Comparison of ENCODE assay signal across 30 cellular contexts in genomic region chr20:17466641-17467040, GRCh38.
"Had no signal": no experiment of that assay in that cellular context is flagged by ENCODE, and none has a peak within 500 bp of the region (broad histone marks: within the 10 kb centered on the region; RNA-seq: fewer than 3 reads in every experiment).

No MANE protein-coding gene starts in this region.

- DNase-seq: activated B cell treated with CpG ODN at 0.5 μM for 24 hours; activated CD4-positive, alpha-beta memory T cell treated with anti-CD3 and anti-CD28 coated beads for 36 hours; activated CD4-positive, alpha-beta T cell treated with anti-CD3 and anti-CD28 coated beads for 4 hours; activated CD4-positive, alpha-beta T cell treated with anti-CD3 and anti-CD28 coated beads, Interleukin-2, amount 10 ng/mL, durations not matched to agents 24 days and 14 days; activated CD4-positive, alpha-beta T cell treated with anti-CD3 and anti-CD28 coated beads, Interleukin-2, amount 50 U/mL, for 1 hour; activated CD4-positive, alpha-beta T cell treated with anti-CD3 and anti-CD28 coated beads, Interleukin-2, amount 50 U/mL, for 4 hours; activated CD4-positive, CD25-positive, alpha-beta regulatory T cell treated with anti-CD3 and anti-CD28 coated beads, Interleukin-2, amount 50 U/mL, for 72 hours; activated CD8-positive, alpha-beta memory T cell treated with anti-CD3 and anti-CD28 coated beads, Interleukin-2, amount 50 U/mL, for 4 hours; activated CD8-positive, alpha-beta T cell treated with anti-CD3 and anti-CD28 coated beads for 36 hours; activated effector memory CD4-positive, alpha-beta T cell treated with anti-CD3 and anti-CD28 coated beads, Interleukin-2, amount 50 U/mL, for 16 hours; activated gamma-delta T cell treated with Interleukin-2 at 50 U/mL for 16 hours; activated naive CD4-positive, alpha-beta T cell; activated naive CD4-positive, alpha-beta T cell treated with anti-CD3 and anti-CD28 coated beads for 36 hours; activated naive CD4-positive, alpha-beta T cell treated with anti-CD3 and anti-CD28 coated beads, Interleukin-2, amount 50 U/mL, for 16 hours; activated naive CD8-positive, alpha-beta T cell treated with anti-CD3 and anti-CD28 coated beads for 36 hours; activated T-cell treated with anti-CD3 and anti-CD28 coated beads for 4 hours; activated T-cell treated with anti-CD3 and anti-CD28 coated beads, Interleukin-2, amount 50 U/mL, for 1 hour; activated T-cell treated with anti-CD3 and anti-CD28 coated beads, Interleukin-2, amount 50 U/mL, for 4 hours; activated T-cell treated with anti-CD3 and anti-CD28 coated beads, Interleukin-2, amount 50 U/mL, for 72 hours; adrenal gland; amniotic stem cell; aorta; body of pancreas; brain microvascular endothelial cell; central memory CD4-positive, alpha-beta T cell; T-helper 1 cell; T-helper 2 cell; T-helper 9 cell had no signal

- ATAC-seq: activated CD8-positive, alpha-beta T cell treated with anti-CD3 and anti-CD28 coated beads for 36 hours; activated naive CD4-positive, alpha-beta T cell treated with anti-CD3 and anti-CD28 coated beads, Interleukin-2, amount 50 U/mL, for 72 hours; activated T-cell treated with anti-CD3 and anti-CD28 coated beads, Interleukin-2, amount 50 U/mL, for 4 hours; activated T-cell treated with anti-CD3 and anti-CD28 coated beads, Interleukin-2, amount 50 U/mL, for 72 hours; activated T-helper 17 cell treated with anti-CD3 and anti-CD28 coated beads, Interleukin-2, amount 50 U/mL, for 72 hours; body of pancreas had no signal
